ENCODE assay signal across 1 cellular context in genomic region chr3:184620101-184620798, GRCh38.
TF ChIP-seq lines count a peak whose summit lies in the region.

No MANE protein-coding gene starts in this region.

TF ChIP-seq in HEK293, 187 proteins besides CTCF, POLR2A, EP300 and RAD21 (continued from another document):
- no peak for TF ChIP-seq ZNF398 (tag by site-specific recombination; IDR thresholded peaks at IDR 0.05)
